Comparison of ENCODE assay signal across 8 cellular contexts in genomic region chr20:44884907-44885391, GRCh38.
A peak's percentile ranks its signal among the peaks of the same experiment; 100 is the strongest.
DNase-seq lines count a peak whose midpoint lies in the region; ATAC-seq and TF ChIP-seq lines count a peak whose summit lies in the region.

No MANE protein-coding gene starts in this region.

- no peaks in the 10 kb centered on the region for H3K9me3 ChIP-seq in muscle layer of duodenum (ENCODE audit: control insufficient read depth in 1 of 2, low read length in 2 of 2)

- no peaks in the 10 kb centered on the region for H3K36me3 ChIP-seq in muscle layer of duodenum (ENCODE audit: control insufficient read depth in 1 of 2, insufficient read depth in 2 of 2, low read length in 2 of 2)

- TF ChIP-seq CTCF in AG04449 (IDR thresholded peaks at IDR 0.05; ENCODE audit: insufficient read depth, low read length, missing control alignments): no peak
- no peak for TF ChIP-seq CTCF in cardiac fibroblast (IDR thresholded peaks at IDR 0.05; ENCODE audit: low read depth, low read length)
- TF ChIP-seq CTCF in GM13977 (IDR thresholded peaks at IDR 0.05; ENCODE audit: extremely low read depth, insufficient read depth, missing control alignments): no peak

- peak overlapping the region; percentile 64 for H3K4me3 ChIP-seq in AG04449 (ENCODE audit: low read depth, low read length)
- H3K4me3 ChIP-seq in cardiac fibroblast (replicated peaks in 1 of 2; ENCODE audit: low read depth in 2 of 2, low read length in 2 of 2): peak overlapping the region; percentile 35 to 92
- peak overlapping the region; percentile 87 to 90 for H3K4me3 ChIP-seq in muscle layer of duodenum (ENCODE audit: low read depth in 1 of 2, low read length in 2 of 2)

- CTCF ChIA-PET in AG04449 (lab: Yijun Ruan, JAX): interaction anchor here (1.4 to 3.1 kb wide), 2 partner anchors 14 to 137 kb away, joined by 3 to 13 read pairs; no protein-coding TSS in a partner anchor

- ATAC-seq in HG03558 (IDR thresholded peaks at IDR 0.05; ENCODE audit: extremely low read depth, unreplicated experiment) (peak; percentile 17), GM19463 (IDR thresholded peaks at IDR 0.05; ENCODE audit: unreplicated experiment) (no peak)

- H3K4me1 ChIP-seq in muscle layer of duodenum (ENCODE audit: control insufficient read depth in 1 of 2, insufficient read depth in 2 of 2, low read length in 2 of 2): peaks cover 28 to 30% of the 10 kb centered on the region in 2 donors

- DNase-seq in AG04449 (ENCODE audit: low read depth, low spot score): no peak
- no peak for DNase-seq in cardiac fibroblast (ENCODE audit: low read depth in 2 of 2)
- DNase-seq in NCI-H748 (lab: John Stamatoyannopoulos, UW; ENCODE audit: unreplicated experiment): no peak
- DNase-seq in NCI-H82 (lab: John Stamatoyannopoulos, UW): no peak
- DNase-seq in GM13977 (ENCODE audit: low spot score): no peak

- POLR2A ChIA-PET in AG04449 (lab: Yijun Ruan, JAX): interaction anchor here (0.7 kb wide), 1 partner anchor 99 kb away, joined by 3 read pairs; no protein-coding TSS in a partner anchor

- in situ Hi-C loops in GM13977 (cut with MboI; ENCODE audit: low pct_unique_long_range_greater_than_20kb, low sequenced_read_pairs, unreplicated experiment): no loop called here

- peak overlapping the region; percentile 67 for H3K27ac ChIP-seq in muscle layer of duodenum (ENCODE audit: low read length)

- no peaks in the 10 kb centered on the region for H3K27me3 ChIP-seq in muscle layer of duodenum (ENCODE audit: low read depth, low read length)
